In genomic region chr6:56759521-56759920, GRCh38 we compare ENCODE assay signal across 15 cellular contexts.
DNase-seq lines count a peak whose midpoint lies in the region; TF ChIP-seq lines count a peak whose summit lies in the region.
"Had no signal": no experiment of that assay in that cellular context is flagged by ENCODE, and none has a peak within 500 bp of the region (broad histone marks: within the 10 kb centered on the region; RNA-seq: fewer than 3 reads in every experiment).

No MANE protein-coding gene starts in this region.

- no peaks in the 10 kb centered on the region for H3K4me1 Mint-ChIP-seq in T-helper 2 cell treated with Interferon-gamma antibody and Interleukin-4, amounts not matched to agents 5 μg/mL and 100 μg/mL, for 36 hours (ENCODE audit: low read depth)

- H2AFZ ChIP-seq in KMS-11 (ENCODE audit: low read depth) = no peak overlapping the region

- H4K20me1 ChIP-seq in KMS-11 (ENCODE audit: insufficient read depth) = 0 out of 2 replicates have a peak, but pooled peaks cover 4% of the 10 kb centered on the region

- DNase-seq in NCI-H146 (lab: John Stamatoyannopoulos, UW) (peak; percentile 11), NCI-H146 treated with DMSO at 0.1 percent for 48 hours (lab: John Stamatoyannopoulos, UW; ENCODE audit: unreplicated experiment) (no peak), sigmoid colon (no peak), cerebellar cortex (ENCODE audit: low spot score) (no peak), NCI-H2029 treated with DMSO at 0.1 percent for 48 hours (lab: John Stamatoyannopoulos, UW) (no peak)
- no peak for DNase-seq in T-helper 2 cell treated with Interferon-gamma antibody and Interleukin-4, amounts not matched to agents 5 μg/mL and 100 μg/mL, for 36 hours (ENCODE audit: low spot score)
- DNase-seq: activated gamma-delta T cell treated with Interleukin-2 at 50 U/mL for 16 hours; CD4-positive, alpha-beta T cell; effector CD4-positive, alpha-beta T cell; NCI-H2171; stimulated activated CD4-positive, alpha-beta T cell treated with anti-CD3 and anti-CD28 coated beads, Interleukin-12 subunit alpha, Interleukin-12 subunit beta, amount 100 ng/mL, for 4 hours; WERI-Rb-1 had no signal

- no peak for TF ChIP-seq EP300 in sigmoid colon (IDR thresholded peaks at IDR 0.05)

- no peaks in the 10 kb centered on the region for H3K36me3 Mint-ChIP-seq in T-helper 2 cell treated with Interferon-gamma antibody and Interleukin-4, amounts not matched to agents 5 μg/mL and 100 μg/mL, for 36 hours (ENCODE audit: low read depth)

- TF ChIP-seq POLR2A in sigmoid colon (IDR thresholded peaks at IDR 0.05) = no peak

- TF ChIP-seq CTCF in KMS-11 (conservative IDR thresholded peaks at IDR 0.05; ENCODE audit: low read depth, low read length) (no peak), sigmoid colon (IDR thresholded peaks at IDR 0.05) (no peak)

- H3K27ac Mint-ChIP-seq in T-helper 2 cell treated with Interferon-gamma antibody and Interleukin-4, amounts not matched to agents 5 μg/mL and 100 μg/mL, for 36 hours = no peak overlapping the region
- H3K27ac Mint-ChIP-seq: CD4-positive, alpha-beta T cell had no signal

- no peaks in the 10 kb centered on the region for H3K9me3 Mint-ChIP-seq in T-helper 2 cell treated with Interferon-gamma antibody and Interleukin-4, amounts not matched to agents 5 μg/mL and 100 μg/mL, for 36 hours
- H3K9me3 Mint-ChIP-seq: CD4-positive, alpha-beta T cell had no signal

- peaks cover 100% of the 10 kb centered on the region for H3K4me1 ChIP-seq in KMS-11 (ENCODE audit: low read depth, poor library complexity, severe bottlenecking)
- peaks cover 25% of the 10 kb centered on the region for H3K4me1 ChIP-seq in ectodermal cell (ENCODE audit: control insufficient read depth, insufficient read depth, low read length)
- H3K4me1 ChIP-seq in sigmoid colon = peaks cover 0 to 81% (median 61%) of the 10 kb centered on the region in 4 donors

- H3K4me3 Mint-ChIP-seq in T-helper 2 cell treated with Interferon-gamma antibody and Interleukin-4, amounts not matched to agents 5 μg/mL and 100 μg/mL, for 36 hours = no peak overlapping the region
- H3K4me3 Mint-ChIP-seq: CD4-positive, alpha-beta T cell had no signal

- intact Hi-C loops in sigmoid colon (cut with DNase I) = loop anchor here (5.0 kb wide), 2 partner anchors 47 to 122 kb away; no protein-coding TSS in a partner anchor

- H3K9me3 ChIP-seq in ectodermal cell (ENCODE audit: control insufficient read depth, low read length) = no peaks in the 10 kb centered on the region
- H3K9me3 ChIP-seq in sigmoid colon = no peaks in the 10 kb centered on the region

- H3K4me2 ChIP-seq in KMS-11 = peak overlapping the region; percentile 46

- peaks cover 97% of the 10 kb centered on the region for H3K79me2 ChIP-seq in KMS-11 (ENCODE audit: insufficient read depth, low read depth)

- H3K36me3 ChIP-seq in KMS-11 (ENCODE audit: insufficient read depth) (no peaks in the 10 kb centered on the region), ectodermal cell (ENCODE audit: control insufficient read depth, insufficient read depth, low read length) (no peaks in the 10 kb centered on the region), sigmoid colon (no peaks in the 10 kb centered on the region)
- H3K36me3 ChIP-seq: WERI-Rb-1 had no signal

- H3K4me3 ChIP-seq in KMS-11 (IDR thresholded peaks at IDR 0.05; ENCODE audit: insufficient read depth, low read depth, low read length) (no peak overlapping the region), ectodermal cell (ENCODE audit: insufficient read depth, low read depth, low read length) (no peak overlapping the region), sigmoid colon (no peak overlapping the region)

- peak overlapping the region; percentile 88 for H3K27ac ChIP-seq in KMS-11
- peak overlapping the region; percentile 22 for H3K27ac ChIP-seq in ectodermal cell (ENCODE audit: insufficient read depth, low read depth, low read length, poor library complexity, severe bottlenecking)
- H3K27ac ChIP-seq in sigmoid colon = peak overlapping the region in 3 of 4 donors; percentile 23 to 52 (median 50)
- H3K27ac ChIP-seq: HL-60, WERI-Rb-1 had no signal

- H3K9ac ChIP-seq in KMS-11 = peak overlapping the region; percentile 40; the same call in 1 of the 2 replicates

- WGBS in ectodermal cell, 2 experiments = 8 to 11% methylated on average over 2 of the region's 2 CpGs
- WGBS in sigmoid colon, 2 donors = 78 to 81% methylated on average over 2 of the region's 2 CpGs

- H3K27me3 ChIP-seq in KMS-11 (ENCODE audit: insufficient read depth, low read depth) (no peaks in the 10 kb centered on the region), ectodermal cell (ENCODE audit: control insufficient read depth, insufficient read depth, low read length, poor library complexity, severe bottlenecking) (no peaks in the 10 kb centered on the region), sigmoid colon (no peaks in the 10 kb centered on the region)

- no peaks in the 10 kb centered on the region for H3K27me3 Mint-ChIP-seq in T-helper 2 cell treated with Interferon-gamma antibody and Interleukin-4, amounts not matched to agents 5 μg/mL and 100 μg/mL, for 36 hours (ENCODE audit: low read depth)
- H3K27me3 Mint-ChIP-seq: CD4-positive, alpha-beta T cell had no signal

Comparison
In these comparisons a context has a peak if more than half of its experiments do, and no peak if none do; other contexts are left out.
1. H3K27ac ChIP-seq: peak in every context shown above with its lines; median percentile 88 in KMS-11; 50 in sigmoid colon; 22 in ectodermal cell.